Comparison of ENCODE assay signal across 10 cellular contexts in genomic region chr1:115670476-115671175, GRCh38. TPM values are rescaled to one million over a fixed set of nuclear protein-coding genes. Genes with fewer than 3 reads are reported as not detected.
A peak's percentile ranks its signal among the peaks of the same experiment; 100 is the strongest.
DNase-seq lines count a peak whose midpoint lies in the region; ATAC-seq and TF ChIP-seq lines count a peak whose summit lies in the region.
"Had no signal": no experiment of that assay in that cellular context is flagged by ENCODE, and none has a peak within 500 bp of the region (broad histone marks: within the 10 kb centered on the region; RNA-seq: fewer than 3 reads in every experiment).

No MANE protein-coding gene starts in this region.

- DNase-seq in DMS53 (lab: John Stamatoyannopoulos, UW): peak; percentile 82
- peak; percentile 96 for DNase-seq in NCI-H187 treated with DMSO at 0.1 percent for 48 hours (lab: John Stamatoyannopoulos, UW)
- DNase-seq in astrocyte of the hippocampus (ENCODE audit: low read depth, low spot score): peak; percentile 76
- DNase-seq in mucosa of descending colon: peak in 2 of 3 donors; percentile 35 to 54
- DNase-seq in heart right ventricle: no peak
- no peak for DNase-seq in GM19240 (ENCODE audit: insufficient read length, low spot score)
- no peak for DNase-seq in NOMO-1 treated with DMSO at 0.1 percent for 48 hours (lab: John Stamatoyannopoulos, UW; ENCODE audit: unreplicated experiment)
- DNase-seq: activated naive CD4-positive, alpha-beta T cell treated with anti-CD3 and anti-CD28 coated beads for 36 hours had no signal

- H3K36me3 ChIP-seq in mucosa of descending colon (ENCODE audit: low read depth) (no peaks in the 10 kb centered on the region), heart right ventricle (peaks cover 0 to 48% (median 6%) of the 10 kb centered on the region in 9 donors)

- intact Hi-C loops in mucosa of descending colon (cut with DNase I, micrococcal nuclease) (no loop called here), heart right ventricle (cut with DNase I) (no loop called here)

- no peaks in the 10 kb centered on the region for H3K9me3 ChIP-seq in mucosa of descending colon
- peaks cover 0 to 11% (median 0%) of the 10 kb centered on the region in 11 donors for H3K9me3 ChIP-seq in heart right ventricle

- no peak overlapping the region for H3K27ac ChIP-seq in heart right ventricle

- H3K4me1 ChIP-seq in mucosa of descending colon (ENCODE audit: low read depth) (peaks cover 17% of the 10 kb centered on the region), heart right ventricle (peaks cover 0 to 64% (median 21%) of the 10 kb centered on the region in 9 donors)

- WGBS in heart right ventricle, 2 donors: 86 to 90% methylated on average over 14 of the region's 14 CpGs

- ATAC-seq in mucosa of descending colon (peak; percentile 70), heart right ventricle (no peak), GM19452 (IDR thresholded peaks at IDR 0.05; ENCODE audit: unreplicated experiment) (no peak)
- ATAC-seq: WTC11 had no signal

- H3K4me3 ChIP-seq in mucosa of descending colon (no peak overlapping the region), heart right ventricle (no peak overlapping the region)

- no peaks in the 10 kb centered on the region for H3K27me3 ChIP-seq in heart right ventricle

- TF ChIP-seq CTCF in mucosa of descending colon (IDR thresholded peaks at IDR 0.05): no peak
- no peak for TF ChIP-seq CTCF in heart right ventricle (IDR thresholded peaks at IDR 0.05)

RNA-seq across cellular contexts. Expression of gene VANGL1, which starts 28.9 kb away (rescaled TPM):
- 10 to 100 TPM; 15.6 to 21.7 (median 17.9) TPM for total RNA-seq in mucosa of descending colon
- 1 to 10 TPM; 5.4 to 9.8 (median 7.3) TPM for total RNA-seq in heart right ventricle
- 1 to 10 TPM; 1.7 to 1.8 TPM for polyA plus RNA-seq in heart right ventricle

Comparison
In these comparisons a context has a peak if more than half of its experiments do, and no peak if none do; other contexts are left out.
1. DNase-seq: peak in DMS53 (single experiment), NCI-H187 treated with DMSO at 0.1 percent for 48 hours (single experiment), astrocyte of the hippocampus (single experiment) and mucosa of descending colon (2 of 3); none in heart right ventricle (0 of 2), GM19240 (single experiment) and NOMO-1 treated with DMSO at 0.1 percent for 48 hours (single experiment).